ENCODE assay signal across 1 cellular context in genomic region chr19:18280247-18281081, GRCh38.
TF ChIP-seq lines count a peak whose summit lies in the region.

No MANE protein-coding gene starts in this region.

TF ChIP-seq in HepG2, 621 proteins besides CTCF, POLR2A, EP300 and RAD21 (continued from another document and continues in another):
- peak; percentile 28; the same call in 1 of the 2 replicates for TF ChIP-seq ARID5B (CRISPR knock-in tag; IDR thresholded peaks at IDR 0.05)
- TF ChIP-seq ZFP37 (CRISPR knock-in tag; IDR thresholded peaks at IDR 0.05; ENCODE audit: borderline replicate concordance) = 0 out of 2 replicates have a peak, but pooled peaks have one; percentile 30
- TF ChIP-seq ZNF274 (CRISPR knock-in tag; IDR thresholded peaks at IDR 0.05) = peak; percentile 81; the same call in 1 of the 2 replicates
- no peak for TF ChIP-seq JARID2 (CRISPR knock-in tag; IDR thresholded peaks at IDR 0.05; ENCODE audit: insufficient replicate concordance)
- no peak; the same call in 1 of the 2 replicates for TF ChIP-seq KMT2B (CRISPR knock-in tag; IDR thresholded peaks at IDR 0.05)
- TF ChIP-seq GPN1 (CRISPR knock-in tag; IDR thresholded peaks at IDR 0.05; ENCODE audit: borderline replicate concordance) = 0 out of 2 replicates have a peak, but pooled peaks have one; percentile 26
- TF ChIP-seq, protein P1, sequence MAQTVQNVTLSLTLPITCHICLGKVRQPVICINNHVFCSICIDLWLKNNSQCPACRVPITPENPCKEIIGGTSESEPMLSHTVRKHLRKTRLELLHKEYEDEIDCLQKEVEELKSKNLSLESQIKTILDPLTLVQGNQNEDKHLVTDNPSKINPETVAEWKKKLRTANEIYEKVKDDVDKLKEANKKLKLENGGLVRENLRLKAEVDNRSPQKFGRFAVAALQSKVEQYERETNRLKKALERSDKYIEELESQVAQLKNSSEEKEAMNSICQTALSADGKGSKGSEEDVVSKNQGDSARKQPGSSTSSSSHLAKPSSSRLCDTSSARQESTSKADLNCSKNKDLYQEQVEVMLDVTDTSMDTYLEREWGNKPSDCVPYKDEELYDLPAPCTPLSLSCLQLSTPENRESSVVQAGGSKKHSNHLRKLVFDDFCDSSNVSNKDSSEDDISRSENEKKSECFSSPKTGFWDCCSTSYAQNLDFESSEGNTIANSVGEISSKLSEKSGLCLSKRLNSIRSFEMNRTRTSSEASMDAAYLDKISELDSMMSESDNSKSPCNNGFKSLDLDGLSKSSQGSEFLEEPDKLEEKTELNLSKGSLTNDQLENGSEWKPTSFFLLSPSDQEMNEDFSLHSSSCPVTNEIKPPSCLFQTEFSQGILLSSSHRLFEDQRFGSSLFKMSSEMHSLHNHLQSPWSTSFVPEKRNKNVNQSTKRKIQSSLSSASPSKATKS (CRISPR knock-in tag; IDR thresholded peaks at IDR 0.05) = no peak
- no peak for TF ChIP-seq ZBTB1 (CRISPR knock-in tag; IDR thresholded peaks at IDR 0.05; ENCODE audit: borderline replicate concordance)
- TF ChIP-seq HHEX (CRISPR knock-in tag; IDR thresholded peaks at IDR 0.05) = no peak
- TF ChIP-seq HIVEP1 (CRISPR knock-in tag; IDR thresholded peaks at IDR 0.05) = peak; percentile 47; the same call in 1 of the 2 replicates
- TF ChIP-seq CENPBD1 (CRISPR knock-in tag; IDR thresholded peaks at IDR 0.05; ENCODE audit: borderline replicate concordance, low read depth) = no peak
- peak; percentile 37; the same call in 1 of the 2 replicates for TF ChIP-seq ZNF30 (CRISPR knock-in tag; IDR thresholded peaks at IDR 0.05)
- no peak for TF ChIP-seq ZNF589 (CRISPR knock-in tag; conservative IDR thresholded peaks at IDR 0.05)
- TF ChIP-seq PHF8 (CRISPR knock-in tag; IDR thresholded peaks at IDR 0.05) = peak; percentile 56; the same call in 1 of the 2 replicates
- peak; percentile 26 for TF ChIP-seq BCL6 (CRISPR knock-in tag; IDR thresholded peaks at IDR 0.05)
- TF ChIP-seq ZNF124 (CRISPR knock-in tag; IDR thresholded peaks at IDR 0.05) = 0 out of 2 replicates have a peak, but pooled peaks have one; percentile 32
- TF ChIP-seq, protein P2, sequence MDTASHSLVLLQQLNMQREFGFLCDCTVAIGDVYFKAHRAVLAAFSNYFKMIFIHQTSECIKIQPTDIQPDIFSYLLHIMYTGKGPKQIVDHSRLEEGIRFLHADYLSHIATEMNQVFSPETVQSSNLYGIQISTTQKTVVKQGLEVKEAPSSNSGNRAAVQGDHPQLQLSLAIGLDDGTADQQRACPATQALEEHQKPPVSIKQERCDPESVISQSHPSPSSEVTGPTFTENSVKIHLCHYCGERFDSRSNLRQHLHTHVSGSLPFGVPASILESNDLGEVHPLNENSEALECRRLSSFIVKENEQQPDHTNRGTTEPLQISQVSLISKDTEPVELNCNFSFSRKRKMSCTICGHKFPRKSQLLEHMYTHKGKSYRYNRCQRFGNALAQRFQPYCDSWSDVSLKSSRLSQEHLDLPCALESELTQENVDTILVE (CRISPR knock-in tag; IDR thresholded peaks at IDR 0.05) = no peak
- TF ChIP-seq, protein P3, sequence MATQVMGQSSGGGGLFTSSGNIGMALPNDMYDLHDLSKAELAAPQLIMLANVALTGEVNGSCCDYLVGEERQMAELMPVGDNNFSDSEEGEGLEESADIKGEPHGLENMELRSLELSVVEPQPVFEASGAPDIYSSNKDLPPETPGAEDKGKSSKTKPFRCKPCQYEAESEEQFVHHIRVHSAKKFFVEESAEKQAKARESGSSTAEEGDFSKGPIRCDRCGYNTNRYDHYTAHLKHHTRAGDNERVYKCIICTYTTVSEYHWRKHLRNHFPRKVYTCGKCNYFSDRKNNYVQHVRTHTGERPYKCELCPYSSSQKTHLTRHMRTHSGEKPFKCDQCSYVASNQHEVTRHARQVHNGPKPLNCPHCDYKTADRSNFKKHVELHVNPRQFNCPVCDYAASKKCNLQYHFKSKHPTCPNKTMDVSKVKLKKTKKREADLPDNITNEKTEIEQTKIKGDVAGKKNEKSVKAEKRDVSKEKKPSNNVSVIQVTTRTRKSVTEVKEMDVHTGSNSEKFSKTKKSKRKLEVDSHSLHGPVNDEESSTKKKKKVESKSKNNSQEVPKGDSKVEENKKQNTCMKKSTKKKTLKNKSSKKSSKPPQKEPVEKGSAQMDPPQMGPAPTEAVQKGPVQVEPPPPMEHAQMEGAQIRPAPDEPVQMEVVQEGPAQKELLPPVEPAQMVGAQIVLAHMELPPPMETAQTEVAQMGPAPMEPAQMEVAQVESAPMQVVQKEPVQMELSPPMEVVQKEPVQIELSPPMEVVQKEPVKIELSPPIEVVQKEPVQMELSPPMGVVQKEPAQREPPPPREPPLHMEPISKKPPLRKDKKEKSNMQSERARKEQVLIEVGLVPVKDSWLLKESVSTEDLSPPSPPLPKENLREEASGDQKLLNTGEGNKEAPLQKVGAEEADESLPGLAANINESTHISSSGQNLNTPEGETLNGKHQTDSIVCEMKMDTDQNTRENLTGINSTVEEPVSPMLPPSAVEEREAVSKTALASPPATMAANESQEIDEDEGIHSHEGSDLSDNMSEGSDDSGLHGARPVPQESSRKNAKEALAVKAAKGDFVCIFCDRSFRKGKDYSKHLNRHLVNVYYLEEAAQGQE (IDR thresholded peaks at IDR 0.05; ENCODE audit: borderline replicate concordance in 1 of 2, low read depth in 1 of 2, low read length in 2 of 2) = 0 out of 4 replicates have a peak, but pooled peaks of 1 of the 2 experiments have one; percentile 19
- TF ChIP-seq PRDM15 (CRISPR knock-in tag; IDR thresholded peaks at IDR 0.05) = 0 out of 2 replicates have a peak, but pooled peaks have one; percentile 41
- TF ChIP-seq ZNF850 (CRISPR knock-in tag; conservative IDR thresholded peaks at IDR 0.05) = no peak
- TF ChIP-seq YEATS4 (CRISPR knock-in tag; IDR thresholded peaks at IDR 0.05; ENCODE audit: borderline replicate concordance) = no peak; the same call in 1 of the 2 replicates
- TF ChIP-seq HMG20B (CRISPR knock-in tag; conservative IDR thresholded peaks at IDR 0.05) = 0 out of 2 replicates have a peak, but pooled peaks have one; percentile 8
- TF ChIP-seq, protein P4, sequence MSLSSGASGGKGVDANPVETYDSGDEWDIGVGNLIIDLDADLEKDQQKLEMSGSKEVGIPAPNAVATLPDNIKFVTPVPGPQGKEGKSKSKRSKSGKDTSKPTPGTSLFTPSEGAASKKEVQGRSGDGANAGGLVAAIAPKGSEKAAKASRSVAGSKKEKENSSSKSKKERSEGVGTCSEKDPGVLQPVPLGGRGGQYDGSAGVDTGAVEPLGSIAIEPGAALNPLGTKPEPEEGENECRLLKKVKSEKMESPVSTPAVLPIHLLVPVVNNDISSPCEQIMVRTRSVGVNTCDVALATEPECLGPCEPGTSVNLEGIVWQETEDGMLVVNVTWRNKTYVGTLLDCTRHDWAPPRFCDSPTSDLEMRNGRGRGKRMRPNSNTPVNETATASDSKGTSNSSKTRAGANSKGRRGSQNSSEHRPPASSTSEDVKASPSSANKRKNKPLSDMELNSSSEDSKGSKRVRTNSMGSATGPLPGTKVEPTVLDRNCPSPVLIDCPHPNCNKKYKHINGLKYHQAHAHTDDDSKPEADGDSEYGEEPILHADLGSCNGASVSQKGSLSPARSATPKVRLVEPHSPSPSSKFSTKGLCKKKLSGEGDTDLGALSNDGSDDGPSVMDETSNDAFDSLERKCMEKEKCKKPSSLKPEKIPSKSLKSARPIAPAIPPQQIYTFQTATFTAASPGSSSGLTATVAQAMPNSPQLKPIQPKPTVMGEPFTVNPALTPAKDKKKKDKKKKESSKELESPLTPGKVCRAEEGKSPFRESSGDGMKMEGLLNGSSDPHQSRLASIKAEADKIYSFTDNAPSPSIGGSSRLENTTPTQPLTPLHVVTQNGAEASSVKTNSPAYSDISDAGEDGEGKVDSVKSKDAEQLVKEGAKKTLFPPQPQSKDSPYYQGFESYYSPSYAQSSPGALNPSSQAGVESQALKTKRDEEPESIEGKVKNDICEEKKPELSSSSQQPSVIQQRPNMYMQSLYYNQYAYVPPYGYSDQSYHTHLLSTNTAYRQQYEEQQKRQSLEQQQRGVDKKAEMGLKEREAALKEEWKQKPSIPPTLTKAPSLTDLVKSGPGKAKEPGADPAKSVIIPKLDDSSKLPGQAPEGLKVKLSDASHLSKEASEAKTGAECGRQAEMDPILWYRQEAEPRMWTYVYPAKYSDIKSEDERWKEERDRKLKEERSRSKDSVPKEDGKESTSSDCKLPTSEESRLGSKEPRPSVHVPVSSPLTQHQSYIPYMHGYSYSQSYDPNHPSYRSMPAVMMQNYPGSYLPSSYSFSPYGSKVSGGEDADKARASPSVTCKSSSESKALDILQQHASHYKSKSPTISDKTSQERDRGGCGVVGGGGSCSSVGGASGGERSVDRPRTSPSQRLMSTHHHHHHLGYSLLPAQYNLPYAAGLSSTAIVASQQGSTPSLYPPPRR (CRISPR knock-in tag; IDR thresholded peaks at IDR 0.05; ENCODE audit: borderline replicate concordance) = peak; percentile 57; the same call in 1 of the 2 replicates
- TF ChIP-seq ZNF501 (CRISPR knock-in tag; IDR thresholded peaks at IDR 0.05) = 0 out of 2 replicates have a peak, but pooled peaks have one; percentile 6
- TF ChIP-seq, protein P5, sequence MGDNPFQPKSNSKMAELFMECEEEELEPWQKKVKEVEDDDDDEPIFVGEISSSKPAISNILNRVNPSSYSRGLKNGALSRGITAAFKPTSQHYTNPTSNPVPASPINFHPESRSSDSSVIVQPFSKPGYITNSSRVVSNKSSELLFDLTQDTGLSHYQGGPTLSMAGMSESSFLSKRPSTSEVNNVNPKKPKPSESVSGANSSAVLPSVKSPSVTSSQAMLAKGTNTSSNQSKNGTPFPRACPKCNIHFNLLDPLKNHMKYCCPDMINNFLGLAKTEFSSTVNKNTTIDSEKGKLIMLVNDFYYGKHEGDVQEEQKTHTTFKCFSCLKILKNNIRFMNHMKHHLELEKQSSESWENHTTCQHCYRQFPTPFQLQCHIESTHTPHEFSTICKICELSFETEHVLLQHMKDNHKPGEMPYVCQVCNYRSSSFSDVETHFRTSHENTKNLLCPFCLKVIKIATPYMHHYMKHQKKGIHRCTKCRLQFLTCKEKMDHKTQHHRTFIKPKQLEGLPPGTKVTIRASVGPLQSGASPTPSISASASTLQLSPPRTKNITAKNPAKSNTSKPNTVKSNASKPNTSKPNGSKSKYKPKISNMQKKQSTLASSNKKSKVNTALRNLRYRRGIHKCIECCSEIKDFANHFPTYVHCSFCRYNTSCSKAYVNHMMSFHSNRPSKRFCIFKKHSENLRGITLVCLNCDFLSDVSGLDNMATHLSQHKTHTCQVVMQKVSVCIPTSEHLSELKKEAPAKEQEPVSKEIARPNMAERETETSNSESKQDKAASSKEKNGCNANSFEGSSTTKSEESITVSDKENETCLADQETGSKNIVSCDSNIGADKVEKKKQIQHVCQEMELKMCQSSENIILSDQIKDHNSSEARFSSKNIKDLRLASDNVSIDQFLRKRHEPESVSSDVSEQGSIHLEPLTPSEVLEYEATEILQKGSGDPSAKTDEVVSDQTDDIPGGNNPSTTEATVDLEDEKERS (CRISPR knock-in tag; IDR thresholded peaks at IDR 0.05) = 0 out of 2 replicates have a peak, but pooled peaks have one; percentile 51
- no peak for TF ChIP-seq ZNF577 (CRISPR knock-in tag; IDR thresholded peaks at IDR 0.05; ENCODE audit: borderline replicate concordance, low read depth)
- TF ChIP-seq AHR (CRISPR knock-in tag; IDR thresholded peaks at IDR 0.05) = no peak
- TF ChIP-seq ZNF10 (CRISPR knock-in tag; IDR thresholded peaks at IDR 0.05; ENCODE audit: borderline replicate concordance, low read depth) = no peak
- no peak for TF ChIP-seq FOSL1 (CRISPR knock-in tag; IDR thresholded peaks at IDR 0.05; ENCODE audit: borderline replicate concordance)
- no peak for TF ChIP-seq KDM1A (CRISPR knock-in tag; IDR thresholded peaks at IDR 0.05)
- TF ChIP-seq TAF1 (CRISPR knock-in tag; IDR thresholded peaks at IDR 0.05) = peak; percentile 92
